ENCODE assay signal across 21 cellular contexts in genomic region chr11:86228269-86228966, GRCh38. TPM values are rescaled to one million over a fixed set of nuclear protein-coding genes. Genes with fewer than 3 reads are reported as not detected.
A peak's percentile ranks its signal among the peaks of the same experiment; 100 is the strongest.
DNase-seq lines count a peak whose midpoint lies in the region; ATAC-seq and TF ChIP-seq lines count a peak whose summit lies in the region.
"Had no signal": no experiment of that assay in that cellular context is flagged by ENCODE, and none has a peak within 500 bp of the region (broad histone marks: within the 10 kb centered on the region; RNA-seq: fewer than 3 reads in every experiment).

No MANE protein-coding gene starts in this region.

- intact Hi-C loops in uterus (cut with DNase I; ENCODE audit: low total_unique reads), result no loop called here

- no peaks in the 10 kb centered on the region for H3K27me3 ChIP-seq in uterus
- H3K27me3 ChIP-seq: spleen, vagina had no signal

- peaks cover 12% of the 10 kb centered on the region for H3K9me3 Mint-ChIP-seq in activated T-cell treated with anti-CD3 and anti-CD28 coated beads, Interleukin-2, amount 50 U/mL, for 24 hours
- no peaks in the 10 kb centered on the region for H3K9me3 Mint-ChIP-seq in stimulated activated naive B cell treated with anti-CD40 and anti-IgM and Interleukin-4, amounts not matched to agents 10 μg/mL and 1 μg/mL and 100 μg/mL, for 72 hours
- H3K9me3 Mint-ChIP-seq: dendritic cell treated with granulocyte-macrophage colony-stimulating factor and Interleukin-4, amounts not matched to agents 40 ng/mL and 50 ng/mL, for 4 days; memory B cell had no signal

- peak overlapping the region; percentile 98 for H3K27ac Mint-ChIP-seq in activated T-cell treated with anti-CD3 and anti-CD28 coated beads, Interleukin-2, amount 50 U/mL, for 24 hours
- H3K27ac Mint-ChIP-seq in stimulated activated naive B cell treated with anti-CD40 and anti-IgM and Interleukin-4, amounts not matched to agents 10 μg/mL and 1 μg/mL and 100 μg/mL, for 72 hours, result peak overlapping the region; percentile 70
- H3K27ac Mint-ChIP-seq: dendritic cell treated with granulocyte-macrophage colony-stimulating factor and Interleukin-4, amounts not matched to agents 40 ng/mL and 50 ng/mL, for 4 days; memory B cell; T-cell had no signal

- H3K9me3 ChIP-seq in uterus, result no peaks in the 10 kb centered on the region
- H3K9me3 ChIP-seq: vagina had no signal

- no peaks in the 10 kb centered on the region for H3K4me1 ChIP-seq in uterus
- H3K4me1 ChIP-seq: spleen, vagina had no signal

- H3K27me3 Mint-ChIP-seq in activated T-cell treated with anti-CD3 and anti-CD28 coated beads, Interleukin-2, amount 50 U/mL, for 24 hours, result no peaks in the 10 kb centered on the region
- no peaks in the 10 kb centered on the region for H3K27me3 Mint-ChIP-seq in stimulated activated naive B cell treated with anti-CD40 and anti-IgM and Interleukin-4, amounts not matched to agents 10 μg/mL and 1 μg/mL and 100 μg/mL, for 72 hours
- H3K27me3 Mint-ChIP-seq: dendritic cell treated with granulocyte-macrophage colony-stimulating factor and Interleukin-4, amounts not matched to agents 40 ng/mL and 50 ng/mL, for 4 days; memory B cell had no signal

- ATAC-seq in GM18909 (IDR thresholded peaks at IDR 0.05; ENCODE audit: poor library complexity, unreplicated experiment) (peak; percentile 54), HG03432 (IDR thresholded peaks at IDR 0.05; ENCODE audit: unreplicated experiment) (peak; percentile 63), GM21825 (IDR thresholded peaks at IDR 0.05; ENCODE audit: unreplicated experiment) (no peak)
- peak; percentile 62 to 66 for ATAC-seq in stimulated activated naive B cell treated with anti-CD40 and anti-IgM and Interleukin-4, amounts not matched to agents 10 μg/mL and 1 μg/mL and 100 μg/mL, for 72 hours (replicated peaks)
- ATAC-seq: T-cell had no signal

- H3K36me3 Mint-ChIP-seq in activated T-cell treated with anti-CD3 and anti-CD28 coated beads, Interleukin-2, amount 50 U/mL, for 24 hours (ENCODE audit: low read depth), result peaks cover 5% of the 10 kb centered on the region
- H3K36me3 Mint-ChIP-seq in stimulated activated naive B cell treated with anti-CD40 and anti-IgM and Interleukin-4, amounts not matched to agents 10 μg/mL and 1 μg/mL and 100 μg/mL, for 72 hours, result peaks cover 4 to 8% of the 10 kb centered on the region in 2 donors

- no peak for TF ChIP-seq CTCF in uterus (IDR thresholded peaks at IDR 0.05)

- H3K4me3 ChIP-seq in uterus, result no peak overlapping the region
- H3K4me3 ChIP-seq: spleen, vagina had no signal

- no peak for TF ChIP-seq POLR2A in uterus (IDR thresholded peaks at IDR 0.05)

- no peak overlapping the region for H3K27ac ChIP-seq in uterus
- H3K27ac ChIP-seq: spleen, vagina had no signal

- DNase-seq in activated T-cell treated with anti-CD3 and anti-CD28 coated beads, Interleukin-2, amount 50 U/mL, for 24 hours, result no peak
- no peak for DNase-seq in activated T-cell treated with anti-CD3 and anti-CD28 coated beads, Interleukin-2, amount 50 U/mL, for 48 hours
- no peak for DNase-seq in stimulated activated naive B cell treated with anti-CD40 and anti-IgM and Interleukin-4, amounts not matched to agents 10 μg/mL and 1 μg/mL and 100 μg/mL, for 72 hours
- DNase-seq in HuH-7 (ENCODE audit: low spot score) (no peak), uterus (no peak)
- DNase-seq: ACHN, C1 segment of cervical spinal cord, EL, KBM-7, NCI-H1694 treated with DMSO at 0.1 percent for 48 hours, NCI-H82, OCI-M1, retina, spleen, T-cell had no signal

- peaks cover 79% of the 10 kb centered on the region for H3K4me1 Mint-ChIP-seq in activated T-cell treated with anti-CD3 and anti-CD28 coated beads, Interleukin-2, amount 50 U/mL, for 24 hours (ENCODE audit: low read depth)
- peaks cover 20 to 37% of the 10 kb centered on the region in 2 donors for H3K4me1 Mint-ChIP-seq in stimulated activated naive B cell treated with anti-CD40 and anti-IgM and Interleukin-4, amounts not matched to agents 10 μg/mL and 1 μg/mL and 100 μg/mL, for 72 hours
- H3K4me1 Mint-ChIP-seq: T-cell had no signal

- no peaks in the 10 kb centered on the region for H3K36me3 ChIP-seq in uterus
- H3K36me3 ChIP-seq: spleen, vagina had no signal

- peak overlapping the region; percentile 43 for H3K4me3 Mint-ChIP-seq in activated T-cell treated with anti-CD3 and anti-CD28 coated beads, Interleukin-2, amount 50 U/mL, for 24 hours
- H3K4me3 Mint-ChIP-seq in stimulated activated naive B cell treated with anti-CD40 and anti-IgM and Interleukin-4, amounts not matched to agents 10 μg/mL and 1 μg/mL and 100 μg/mL, for 72 hours, result no peak overlapping the region
- H3K4me3 Mint-ChIP-seq: dendritic cell treated with granulocyte-macrophage colony-stimulating factor and Interleukin-4, amounts not matched to agents 40 ng/mL and 50 ng/mL, for 4 days; memory B cell; T-cell had no signal

RNA-seq across cellular contexts. Expression of gene EED, which starts 16.1 kb away (rescaled TPM):
- 10 to 100 TPM; 16.4 to 53.8 (median 31.3) TPM for total RNA-seq in uterus
